Comparison of ENCODE assay signal across 17 cellular contexts in genomic region chr13:90238433-90238832, GRCh38.
A peak's percentile ranks its signal among the peaks of the same experiment; 100 is the strongest.
DNase-seq lines count a peak whose midpoint lies in the region; ATAC-seq, FAIRE-seq and TF ChIP-seq lines count a peak whose summit lies in the region.
"Had no signal": no experiment of that assay in that cellular context is flagged by ENCODE, and none has a peak within 500 bp of the region (broad histone marks: within the 10 kb centered on the region; RNA-seq: fewer than 3 reads in every experiment).

No MANE protein-coding gene starts in this region.

- H3K9me3 Mint-ChIP-seq in H9 (no peaks in the 10 kb centered on the region; a peak in 1 of 5 replicates), neural crest cell (no peaks in the 10 kb centered on the region)

- no peaks in the 10 kb centered on the region for H3K79me1 ChIP-seq in H9 (ENCODE audit: insufficient read depth, low read depth, low read length, poor library complexity, severe bottlenecking)

- H3K4me1 ChIP-seq in H9 (ENCODE audit: insufficient read depth, low read length), result no peaks in the 10 kb centered on the region

- H3K18ac ChIP-seq in H9 (ENCODE audit: insufficient read length, low read depth, low read length), result no peak overlapping the region

- DNase-seq in H9, result peak; percentile 41
- peak; percentile 79 for DNase-seq in RPMI7951 (ENCODE audit: low read depth)
- peak; percentile 3 for DNase-seq in bronchial epithelial cell (ENCODE audit: low read depth)
- no peak for DNase-seq in neural crest cell (ENCODE audit: low read depth, low spot score)
- no peak for DNase-seq in activated gamma-delta T cell treated with Interleukin-2 at 50 U/mL for 16 hours
- DNase-seq in HuH-7 (ENCODE audit: low spot score), result no peak
- DNase-seq in NCI-H2081 treated with DMSO at 0.1 percent for 48 hours (lab: John Stamatoyannopoulos, UW), result no peak
- DNase-seq: activated naive CD4-positive, alpha-beta T cell treated with anti-CD3 and anti-CD28 coated beads, Interleukin-2, amount 10 ng/mL, durations not matched to agents 7 days and 5 days; GDM1; H7; midbrain; NCI-H510A; stimulated activated CD4-positive, alpha-beta T cell treated with anti-CD3 and anti-CD28 coated beads, Interleukin-2, amount 100 ng/mL, for 48 hours; WERI-Rb-1 had no signal

- H4K8ac ChIP-seq in H9 (replicated peaks; ENCODE audit: insufficient read length, low read depth, low read length), result no peak overlapping the region

- no peaks in the 10 kb centered on the region for H3K79me2 ChIP-seq in H9 (ENCODE audit: insufficient read depth, low read length)

- no peak for ATAC-seq in HG02759 (IDR thresholded peaks at IDR 0.05; ENCODE audit: unreplicated experiment)

- H3T11ph ChIP-seq in H9 (ENCODE audit: low read length), result no peak overlapping the region

- H2BK20ac ChIP-seq in H9 (ENCODE audit: low read depth, low read length, poor library complexity, severe bottlenecking), result no peak overlapping the region

- H3K4me1 Mint-ChIP-seq in H9 (peaks cover 8% of the 10 kb centered on the region in 2 experiments), neural crest cell (peaks cover 13% of the 10 kb centered on the region)
- H3K4me1 Mint-ChIP-seq: activated naive CD4-positive, alpha-beta T cell treated with anti-CD3 and anti-CD28 coated beads, Interleukin-2, amount 10 ng/mL, durations not matched to agents 7 days and 5 days had no signal

- H3K27ac ChIP-seq in H9 (ENCODE audit: insufficient read length, low read depth, low read length), result no peak overlapping the region
- H3K27ac ChIP-seq: WERI-Rb-1 had no signal

- H2BK5ac ChIP-seq in H9 (ENCODE audit: insufficient read length, low read length), result no peak overlapping the region

- H4K5ac ChIP-seq in H9 (ENCODE audit: insufficient read length, low read depth, low read length), result no peak overlapping the region

- H2BK15ac ChIP-seq in H9 (ENCODE audit: low read depth, low read length), result no peak overlapping the region

- no peaks in the 10 kb centered on the region; a peak in 1 of 7 replicates for H3K36me3 Mint-ChIP-seq in H9 (ENCODE audit: insufficient read depth in 1 of 3, low read depth in 3 of 3)
- peaks cover 2% of the 10 kb centered on the region for H3K36me3 Mint-ChIP-seq in neural crest cell (ENCODE audit: low read depth)
- H3K36me3 Mint-ChIP-seq: activated naive CD4-positive, alpha-beta T cell treated with anti-CD3 and anti-CD28 coated beads, Interleukin-2, amount 10 ng/mL, durations not matched to agents 7 days and 5 days had no signal

- FAIRE-seq in bronchial epithelial cell (lab: Jason Lieb, UNC), result no peak
- FAIRE-seq: GM18507 had no signal

- peak overlapping the region in 1 of 3 experiments; percentile 65; a peak in 2 of 7 replicates for H3K27ac Mint-ChIP-seq in H9
- H3K27ac Mint-ChIP-seq in neural crest cell (ENCODE audit: unreplicated experiment), result peak overlapping the region; percentile 29
- H3K27ac Mint-ChIP-seq: activated naive CD4-positive, alpha-beta T cell treated with anti-CD3 and anti-CD28 coated beads, Interleukin-2, amount 10 ng/mL, durations not matched to agents 7 days and 5 days; stimulated activated naive CD8-positive, alpha-beta T cell treated with anti-CD3 and anti-CD28 coated beads, Interleukin-15, Interleukin-2, amounts not matched to agents 100 ng/mL and 50 ng/mL, for 24 hours had no signal

- H3K9me3 ChIP-seq in H9 (ENCODE audit: control insufficient read depth, low read depth, low read length), result no peaks in the 10 kb centered on the region

- H3K14ac ChIP-seq in H9 (ENCODE audit: insufficient read depth, low read length), result no peak overlapping the region

- no peak overlapping the region for H2AFZ ChIP-seq in H9 (ENCODE audit: low read length)

- WGBS in H9 (ENCODE audit: extremely low coverage, insufficient read length, low lambda C conversion rate), result no CpG with 5 or more reads among the region's 4 CpGs

- H3K4me2 ChIP-seq in H9 (ENCODE audit: insufficient read depth, insufficient read length, low read length), result no peak overlapping the region

- no peak overlapping the region for H3K4me3 ChIP-seq in bronchial epithelial cell (ENCODE audit: low read depth, low read length)

- TF ChIP-seq CTCF in H9 (conservative IDR thresholded peaks at IDR 0.05) (no peak), bronchial epithelial cell (IDR thresholded peaks at IDR 0.05; ENCODE audit: insufficient read depth, low read length, severe bottlenecking) (no peak), neural crest cell (conservative IDR thresholded peaks at IDR 0.05) (no peak)

- H3K4ac ChIP-seq in H9 (ENCODE audit: low read depth, low read length), result no peak overlapping the region

- no peak overlapping the region for H2BK12ac ChIP-seq in H9 (ENCODE audit: insufficient read length, low read depth, low read length)

- no peak overlapping the region for H3K23ac ChIP-seq in H9 (ENCODE audit: insufficient read length, low read depth, low read length)

- no peak overlapping the region for H2AK5ac ChIP-seq in H9 (ENCODE audit: insufficient read length, low read length)

- H3K27me3 ChIP-seq in H9 (ENCODE audit: insufficient read depth, low read length) (no peaks in the 10 kb centered on the region), bronchial epithelial cell (ENCODE audit: control insufficient read depth, insufficient read depth, low read length) (no peaks in the 10 kb centered on the region)

- H3K4me3 Mint-ChIP-seq in H9, result no peak overlapping the region
- H3K4me3 Mint-ChIP-seq in neural crest cell, result peak overlapping the region; percentile 19
- H3K4me3 Mint-ChIP-seq: activated naive CD4-positive, alpha-beta T cell treated with anti-CD3 and anti-CD28 coated beads, Interleukin-2, amount 10 ng/mL, durations not matched to agents 7 days and 5 days; stimulated activated naive CD8-positive, alpha-beta T cell treated with anti-CD3 and anti-CD28 coated beads, Interleukin-15, Interleukin-2, amounts not matched to agents 100 ng/mL and 50 ng/mL, for 24 hours had no signal

- no peak overlapping the region for H3K9ac ChIP-seq in H9 (ENCODE audit: extremely low read depth, insufficient read length, low read length)

- H3K56ac ChIP-seq in H9 (ENCODE audit: insufficient read length, low read depth, low read length), result no peak overlapping the region

- H4K20me1 ChIP-seq in H9 (ENCODE audit: control insufficient read depth, insufficient read depth, insufficient read length), result no peaks in the 10 kb centered on the region

- H4K91ac ChIP-seq in H9 (ENCODE audit: insufficient read length, low read depth, low read length), result no peak overlapping the region

- H2BK120ac ChIP-seq in H9 (ENCODE audit: low read depth, low read length, poor library complexity, severe bottlenecking), result no peak overlapping the region

- H3K36me3 ChIP-seq in bronchial epithelial cell (ENCODE audit: control insufficient read depth, insufficient read depth, low read length), result no peaks in the 10 kb centered on the region
- H3K36me3 ChIP-seq: WERI-Rb-1 had no signal

- no peaks in the 10 kb centered on the region for H3K23me2 ChIP-seq in H9 (ENCODE audit: insufficient read length, low read depth, low read length, poor library complexity, severe bottlenecking)

- H3K27me3 Mint-ChIP-seq in H9 (ENCODE audit: low read depth) (no peaks in the 10 kb centered on the region), neural crest cell (ENCODE audit: low read depth) (no peaks in the 10 kb centered on the region)
- H3K27me3 Mint-ChIP-seq: activated naive CD4-positive, alpha-beta T cell treated with anti-CD3 and anti-CD28 coated beads, Interleukin-2, amount 10 ng/mL, durations not matched to agents 7 days and 5 days; stimulated activated naive CD8-positive, alpha-beta T cell treated with anti-CD3 and anti-CD28 coated beads, Interleukin-15, Interleukin-2, amounts not matched to agents 100 ng/mL and 50 ng/mL, for 24 hours had no signal

Comparison
In these comparisons a context has a peak if more than half of its experiments do, and no peak if none do; other contexts are left out.
1. DNase-seq: peak in H9 (single experiment), RPMI7951 (single experiment) and bronchial epithelial cell (single experiment); none in neural crest cell (single experiment), activated gamma-delta T cell treated with Interleukin-2 at 50 U/mL for 16 hours (single experiment), HuH-7 (single experiment) and NCI-H2081 treated with DMSO at 0.1 percent for 48 hours (single experiment).